20 cellular contexts compared by ENCODE assay signal in the genomic region with DNA sequence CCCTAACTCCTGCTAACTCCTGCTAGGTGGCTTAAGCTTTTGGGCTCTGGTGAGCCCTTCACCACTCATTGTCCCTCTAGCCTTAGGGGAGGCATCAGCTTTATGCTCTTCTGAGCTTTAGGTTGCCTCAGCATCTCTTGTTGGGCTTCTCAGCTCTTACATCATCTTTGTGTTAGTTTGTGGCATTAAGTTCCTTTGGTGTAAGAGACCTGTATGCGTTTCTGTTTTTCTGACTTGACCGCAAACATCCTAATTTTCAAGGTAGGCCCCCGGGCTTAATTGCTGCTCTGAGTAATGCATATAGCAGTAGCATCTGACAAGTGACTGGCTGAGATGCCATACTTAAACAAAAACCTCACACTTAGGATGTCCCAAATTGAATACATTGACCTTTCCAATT.
"Had no signal": no experiment of that assay in that cellular context is flagged by ENCODE, and none has a peak within 500 bp of the region (broad histone marks: within the 10 kb centered on the region; RNA-seq: fewer than 3 reads in every experiment).

No MANE protein-coding gene starts in this region.

- H3K4me3 ChIP-seq: MG63, SJSA1, SK-N-MC had no signal

- DNase-seq: IMR-90, Karpas-422, KG1, MG63, NCI-H1092, NCI-H1105 treated with DMSO at 0.1 percent for 48 hours, NCI-H1417 treated with DMSO at 0.1 percent for 48 hours, NCI-H146, NCI-H1694 treated with DMSO at 0.1 percent for 48 hours, NCI-H1930, NCI-H2081, NCI-H2107, NCI-H2227 treated with DMSO at 0.1 percent for 48 hours, NCI-H526 treated with DMSO at 0.1 percent for 48 hours, NCI-H748 treated with DMSO at 0.1 percent for 48 hours, SHP77 had no signal

- ATAC-seq: HepG2 had no signal

- H3K36me3 ChIP-seq: MG63, SJSA1 had no signal

- H3K9me3 ChIP-seq: MG63, SJSA1 had no signal

- H3K27me3 ChIP-seq: MG63, SJSA1 had no signal

- H3K27ac ChIP-seq: RWPE1, SJSA1, SK-N-MC had no signal

- H3K4me1 ChIP-seq: SJSA1 had no signal
